ENCODE assay signal across 13 cellular contexts in the genomic region with DNA sequence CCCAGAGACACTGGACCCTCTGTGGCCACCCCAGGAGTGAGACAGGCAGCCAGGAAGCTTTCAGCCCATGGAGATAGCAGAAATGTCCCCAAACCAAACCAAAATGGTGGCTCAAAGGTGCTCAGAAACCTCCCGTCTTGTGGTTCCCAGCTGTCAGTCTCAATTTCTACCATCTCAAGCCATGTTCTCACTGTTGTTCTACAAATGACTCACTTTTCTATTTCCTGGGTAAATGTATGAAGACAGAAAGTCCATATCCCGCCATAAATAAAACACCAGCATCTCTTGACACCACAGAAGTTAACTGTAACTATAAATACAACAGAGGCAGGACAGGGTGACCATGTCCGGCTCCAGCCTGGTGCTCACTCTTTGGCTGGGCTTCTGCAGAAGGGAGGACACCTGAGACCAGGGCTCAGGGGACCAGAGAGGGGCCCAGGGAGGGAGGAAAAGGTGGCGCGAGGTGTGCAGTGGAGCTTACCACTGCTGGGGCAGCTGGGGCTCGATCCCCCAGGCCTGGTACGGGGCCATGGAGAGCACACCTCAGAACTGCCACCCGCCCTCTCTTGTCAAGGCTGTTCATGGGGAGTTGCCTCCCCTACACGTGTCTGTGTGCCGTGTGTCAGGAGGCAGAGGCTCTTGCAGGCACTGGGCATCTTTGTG. TPM values are rescaled to one million over a fixed set of nuclear protein-coding genes. Genes with fewer than 3 reads are reported as not detected.
A peak's percentile ranks its signal among the peaks of the same experiment; 100 is the strongest.
DNase-seq lines count a peak whose midpoint lies in the region; ATAC-seq and TF ChIP-seq lines count a peak whose summit lies in the region.
"Had no signal": no experiment of that assay in that cellular context is flagged by ENCODE, and none has a peak within 500 bp of the region (broad histone marks: within the 10 kb centered on the region; RNA-seq: fewer than 3 reads in every experiment).

No MANE protein-coding gene starts in this region.

- no peaks in the 10 kb centered on the region for H3K4me1 Mint-ChIP-seq in T-helper 2 cell treated with Interferon-gamma antibody and Interleukin-4, amounts not matched to agents 5 μg/mL and 100 μg/mL, for 36 hours (ENCODE audit: low read depth)
- H3K4me1 Mint-ChIP-seq: central memory CD8-positive, alpha-beta T cell had no signal

- H3K9me3 Mint-ChIP-seq in T-helper 2 cell treated with Interferon-gamma antibody and Interleukin-4, amounts not matched to agents 5 μg/mL and 100 μg/mL, for 36 hours = no peaks in the 10 kb centered on the region
- H3K9me3 Mint-ChIP-seq: central memory CD8-positive, alpha-beta T cell had no signal

- H3K4me3 Mint-ChIP-seq in T-helper 2 cell treated with Interferon-gamma antibody and Interleukin-4, amounts not matched to agents 5 μg/mL and 100 μg/mL, for 36 hours = no peak overlapping the region
- H3K4me3 Mint-ChIP-seq: central memory CD8-positive, alpha-beta T cell had no signal

- no peak overlapping the region for H3K27ac Mint-ChIP-seq in T-helper 2 cell treated with Interferon-gamma antibody and Interleukin-4, amounts not matched to agents 5 μg/mL and 100 μg/mL, for 36 hours

- H3K4me3 ChIP-seq in AG04450 (ENCODE audit: low read depth, low read length) (no peak overlapping the region), fibroblast of mammary gland (ENCODE audit: control insufficient read depth, low read depth, low read length) (no peak overlapping the region)

- H3K27me3 Mint-ChIP-seq in T-helper 2 cell treated with Interferon-gamma antibody and Interleukin-4, amounts not matched to agents 5 μg/mL and 100 μg/mL, for 36 hours (ENCODE audit: low read depth) = no peaks in the 10 kb centered on the region

- no peaks in the 10 kb centered on the region; the same call in 1 of the 2 replicates for H3K9me3 ChIP-seq in AG04450 (ENCODE audit: control insufficient read depth, insufficient read depth, low read length)

- CTCF ChIA-PET in AG04450 (lab: Charles Lee) = interaction anchor here (0.6 kb wide), 1 partner anchor 1322 kb away, joined by 4 read pairs; no protein-coding TSS in a partner anchor

- POLR2A ChIA-PET in AG04450 (lab: Yijun Ruan, JAX) = interaction anchor here (1.1 kb wide), 1 partner anchor 15 kb away, joined by 3 read pairs; no protein-coding TSS in a partner anchor

- H3K27me3 ChIP-seq in AG04450 (ENCODE audit: control insufficient read depth, insufficient read depth, low read length) = no peaks in the 10 kb centered on the region

- H3K36me3 Mint-ChIP-seq in T-helper 2 cell treated with Interferon-gamma antibody and Interleukin-4, amounts not matched to agents 5 μg/mL and 100 μg/mL, for 36 hours (ENCODE audit: low read depth) = no peaks in the 10 kb centered on the region

- no peak for TF ChIP-seq CTCF in AG04450 (IDR thresholded peaks at IDR 0.05; ENCODE audit: low read depth, low read length)
- TF ChIP-seq CTCF in fibroblast of mammary gland (conservative IDR thresholded peaks at IDR 0.05; ENCODE audit: control insufficient read depth, insufficient read depth, low read depth, low read length) = no peak

- H3K27ac ChIP-seq in AG04450 (ENCODE audit: low read depth, low read length) = peak overlapping the region; percentile 70

- no peak for DNase-seq in AG04450 (ENCODE audit: low read depth, low spot score)
- DNase-seq in fibroblast of mammary gland (ENCODE audit: low read depth) = peak; percentile 59
- DNase-seq in midbrain (lab: John Stamatoyannopoulos, UW) = no peak
- no peak for DNase-seq in T-helper 2 cell treated with Interferon-gamma antibody and Interleukin-4, amounts not matched to agents 5 μg/mL and 100 μg/mL, for 36 hours (ENCODE audit: low spot score)
- DNase-seq: activated CD4-positive, CD25-positive, alpha-beta regulatory T cell treated with anti-CD3 and anti-CD28 coated beads, Interleukin-2, amount 50 U/mL, for 72 hours; activated effector memory CD4-positive, alpha-beta T cell treated with Interleukin-2 at 50 U/mL for 16 hours; NCI-H1436 treated with DMSO at 0.1 percent for 48 hours; NCI-H82 had no signal

- peak; percentile 76 for ATAC-seq in GM19351 (IDR thresholded peaks at IDR 0.05; ENCODE audit: unreplicated experiment)
- peak; percentile 55 for ATAC-seq in HG03439 (IDR thresholded peaks at IDR 0.05; ENCODE audit: unreplicated experiment)
- no peak for ATAC-seq in HG02970 (IDR thresholded peaks at IDR 0.05; ENCODE audit: low FRiP score, unreplicated experiment)
- no peak for ATAC-seq in GM18909 (IDR thresholded peaks at IDR 0.05; ENCODE audit: poor library complexity, unreplicated experiment)

RNA-seq across cellular contexts. Expression of gene EPHB2, which starts 43.6 kb away (rescaled TPM):
- 30.9 and 41.7 TPM in 2 replicates for polyA plus RNA-seq in AG04450 (2011; rRNA removed)
- polyA minus RNA-seq in AG04450 (2011; rRNA and poly(A)+ RNA removed) = 90.5 and 127 TPM in 2 replicates

Comparison
In these comparisons a context has a peak if more than half of its experiments do, and no peak if none do; other contexts are left out.
1. ATAC-seq: peak in GM19351 (single experiment) and HG03439 (single experiment); none in HG02970 (single experiment) and GM18909 (single experiment).